ENCODE assay signal across 26 cellular contexts in the genomic region with DNA sequence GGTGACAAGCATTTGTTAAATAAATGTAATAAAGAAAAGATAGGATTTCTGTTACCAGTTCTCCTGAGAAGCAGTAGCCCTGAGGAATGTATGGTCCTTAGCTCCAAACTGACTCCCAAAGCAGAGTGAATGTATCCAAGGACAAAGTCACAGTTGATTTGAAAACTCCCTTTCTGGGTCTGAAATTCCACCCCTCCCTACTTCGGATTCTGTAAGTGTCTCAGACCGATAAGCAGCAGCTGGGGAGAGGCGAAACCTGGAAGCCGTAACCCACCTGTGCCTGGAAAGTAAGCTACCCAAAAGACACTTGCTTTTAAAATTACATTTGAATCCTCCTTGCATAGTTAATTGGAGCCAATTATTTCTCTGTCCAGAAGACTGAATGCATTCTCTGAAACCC.
"Had no signal": no experiment of that assay in that cellular context is flagged by ENCODE, and none has a peak within 500 bp of the region (broad histone marks: within the 10 kb centered on the region; RNA-seq: fewer than 3 reads in every experiment).

No MANE protein-coding gene starts in this region.

- ATAC-seq: naive thymus-derived CD8-positive, alpha-beta T cell; psoas muscle; right cardiac atrium; right lobe of liver; stimulated activated memory B cell treated with anti-CD40 and anti-IgM and Interleukin-4, amounts not matched to agents 10 μg/mL and 1 μg/mL and 100 μg/mL, for 72 hours; stimulated activated naive CD8-positive, alpha-beta T cell treated with anti-CD3 and anti-CD28 coated beads, Interleukin-15, amount 100 ng/mL, for 72 hours; stimulated activated naive CD8-positive, alpha-beta T cell treated with anti-CD3 and anti-CD28 coated beads, Interleukin-15, Interleukin-2, amounts not matched to agents 100 U/mL and 50 U/mL, for 24 hours; upper lobe of right lung had no signal

- H3K27me3 ChIP-seq: ovary, right lobe of liver, sigmoid colon, suprapubic skin, testis, tibial artery, transverse colon, upper lobe of right lung, uterus had no signal

- H3K4me3 ChIP-seq: ovary, psoas muscle, right lobe of liver, sigmoid colon, suprapubic skin, testis, tibial artery, transverse colon, upper lobe of right lung, uterus had no signal

- DNase-seq: naive thymus-derived CD8-positive, alpha-beta T cell; nephron progenitor cell; occipital lobe; ovary; posterior cingulate gyrus; psoas muscle; right cardiac atrium; right lobe of liver; sigmoid colon; small intestine; stimulated activated CD4-positive, alpha-beta T cell treated with anti-CD3 and anti-CD28 coated beads, Interleukin-15, amount 100 ng/mL, for 24 hours; stimulated activated CD4-positive, alpha-beta T cell treated with anti-CD3 and anti-CD28 coated beads, Interleukin-4, amount 100 ng/mL, for 1 hour; stimulated activated CD4-positive, alpha-beta T cell treated with anti-CD3 and anti-CD28 coated beads, Interleukin-4, amount 100 ng/mL, for 4 hours; stimulated activated CD8-positive, alpha-beta memory T cell treated with anti-CD3 and anti-CD28 coated beads, Interleukin-4, amount 100 ng/mL, for 48 hours; stimulated activated naive CD4-positive, alpha-beta T cell; stimulated activated naive CD8-positive, alpha-beta T cell treated with anti-CD3 and anti-CD28 coated beads, Interleukin-15, amount 100 ng/mL, for 72 hours; stimulated activated naive CD8-positive, alpha-beta T cell treated with anti-CD3 and anti-CD28 coated beads, Interleukin-15, Interleukin-2, amounts not matched to agents 100 U/mL and 50 U/mL, for 24 hours; substantia nigra; testis; tibial artery; transverse colon; upper lobe of right lung; uterus had no signal

- H3K9me3 ChIP-seq: ovary, psoas muscle, right lobe of liver, sigmoid colon, suprapubic skin, testis, tibial artery, transverse colon, upper lobe of right lung, uterus had no signal

- H3K27ac ChIP-seq: ovary, parathyroid adenoma, psoas muscle, right lobe of liver, sigmoid colon, suprapubic skin, testis, tibial artery, transverse colon, upper lobe of right lung, uterus had no signal

- H3K4me1 ChIP-seq: parathyroid adenoma, psoas muscle, right lobe of liver, suprapubic skin, testis, transverse colon, upper lobe of right lung, uterus had no signal

- H3K36me3 ChIP-seq: ovary, right lobe of liver, sigmoid colon, suprapubic skin, tibial artery, transverse colon, upper lobe of right lung, uterus had no signal
